11 cellular contexts compared by ENCODE assay signal in the genomic region with DNA sequence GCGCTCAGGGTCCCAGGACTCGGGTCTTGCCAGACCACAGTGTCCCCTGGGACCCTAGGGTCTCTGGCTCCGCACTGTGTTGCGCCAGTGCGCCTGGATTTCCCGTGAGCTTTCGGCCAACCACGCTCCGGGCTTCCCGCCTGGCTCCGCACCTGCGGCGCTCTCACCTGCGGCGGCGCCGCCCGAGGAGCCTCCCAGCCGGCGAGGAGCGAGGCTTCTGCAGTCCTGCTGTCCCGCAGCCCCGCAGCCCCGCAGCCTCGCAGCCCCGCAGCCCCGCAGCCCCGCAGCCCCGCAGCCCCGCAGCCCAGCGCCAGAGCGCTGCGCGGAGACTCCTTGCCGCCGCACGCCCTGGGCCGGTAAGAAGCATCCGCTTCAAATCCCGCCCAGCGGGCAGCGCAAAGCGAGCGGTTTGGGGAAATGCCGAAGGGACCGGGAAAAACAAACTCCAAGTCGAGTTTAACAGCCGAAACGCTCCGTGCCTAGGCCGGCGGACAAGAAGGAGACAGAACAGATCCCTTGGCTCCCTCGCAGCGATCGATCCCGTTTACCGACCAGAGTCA. TPM values are rescaled to one million over a fixed set of nuclear protein-coding genes. Genes with fewer than 3 reads are reported as not detected.
A peak's percentile ranks its signal among the peaks of the same experiment; 100 is the strongest.
DNase-seq lines count a peak whose midpoint lies in the region; ATAC-seq, FAIRE-seq and TF ChIP-seq lines count a peak whose summit lies in the region.
"Had no signal": no experiment of that assay in that cellular context is flagged by ENCODE, and none has a peak within 500 bp of the region (broad histone marks: within the 10 kb centered on the region; RNA-seq: fewer than 3 reads in every experiment).

No MANE protein-coding gene starts in this region.

- H3K27ac Mint-ChIP-seq in brain: peak overlapping the region in 1 of 5 experiments; percentile 89
- H3K27ac Mint-ChIP-seq: activated T-helper 1 cell treated with anti-CD3 and anti-CD28 coated beads, Interleukin-12 subunit alpha, Interleukin-12 subunit beta, Interleukin-2, Interleukin-4 antibody, amounts not matched to agents 30 ng/mL and 10 ng/mL and 1 ng/mL, durations not matched to agents 14 hours and 24 hours and 36 hours had no signal

- H3K4me3 ChIP-seq in ACC112 (ENCODE audit: low read depth, low read length) (peak overlapping the region; percentile 76), neural cell (ENCODE audit: low read length) (peak overlapping the region; percentile 59), pancreas (peak overlapping the region in 2 of 4 donors; percentile 22 to 25)
- H3K4me3 ChIP-seq: lung had no signal

- FAIRE-seq in pancreas (lab: Jason Lieb, UNC): no peak

- H3K4me1 Mint-ChIP-seq in brain: peaks cover 44% of the 10 kb centered on the region

- TF ChIP-seq EP300 in neural cell (conservative IDR thresholded peaks at IDR 0.05; ENCODE audit: poor library complexity, severe bottlenecking): no peak

- no peaks in the 10 kb centered on the region for H3K36me3 ChIP-seq in ACC112 (ENCODE audit: insufficient read depth, low read length)
- no peaks in the 10 kb centered on the region for H3K36me3 ChIP-seq in neural cell (ENCODE audit: insufficient read depth, low read length)
- H3K36me3 ChIP-seq in pancreas: no peaks in the 10 kb centered on the region

- DNase-seq in EH (ENCODE audit: low read depth) (peak; percentile 62), pancreas (no peak)
- no peak for DNase-seq in activated CD4-positive, CD25-positive, alpha-beta regulatory T cell treated with anti-CD3 and anti-CD28 coated beads, Interleukin-2, amount 50 U/mL, for 72 hours
- DNase-seq: NCI-H1436 had no signal

- intact Hi-C loops in pancreas (cut with DNase I): no loop called here

- H3K79me2 ChIP-seq in ACC112 (ENCODE audit: control insufficient read depth, insufficient read depth, low read length, unreplicated experiment): no peaks in the 10 kb centered on the region
- no peaks in the 10 kb centered on the region for H3K79me2 ChIP-seq in neural cell (replicated peaks; ENCODE audit: insufficient read depth, low read length)

- H3K9me3 ChIP-seq in neural cell (ENCODE audit: low read length) (no peaks in the 10 kb centered on the region), pancreas (no peaks in the 10 kb centered on the region)

- ATAC-seq in pancreas (no peak), GM19351 (IDR thresholded peaks at IDR 0.05; ENCODE audit: unreplicated experiment) (no peak), HG02610 (IDR thresholded peaks at IDR 0.05; ENCODE audit: unreplicated experiment) (no peak)

- no peaks in the 10 kb centered on the region for H3F3A ChIP-seq in neural cell (ENCODE audit: insufficient read depth, low read length, poor library complexity, severe bottlenecking)

- peaks cover 92% of the 10 kb centered on the region for H3K27me3 ChIP-seq in ACC112 (ENCODE audit: insufficient read depth, low read length)
- peaks cover 100% of the 10 kb centered on the region for H3K27me3 ChIP-seq in neural cell (ENCODE audit: insufficient read depth, low read depth, low read length)
- peaks cover 0 to 69% (median 18%) of the 10 kb centered on the region in 4 donors for H3K27me3 ChIP-seq in pancreas

- H3K27ac ChIP-seq in ACC112 (ENCODE audit: low read depth, low read length): no peak overlapping the region
- no peak overlapping the region for H3K27ac ChIP-seq in neural cell (ENCODE audit: low read length)
- H3K27ac ChIP-seq in pancreas: no peak overlapping the region

- no peak overlapping the region for H3K9ac ChIP-seq in neural cell (ENCODE audit: low read length)

- H3K4me1 ChIP-seq in ACC112 (ENCODE audit: control insufficient read depth, insufficient read depth, low read length, unreplicated experiment) (peaks cover 6% of the 10 kb centered on the region), pancreas (peaks cover 0 to 18% (median 6%) of the 10 kb centered on the region in 3 donors)

- H3K36me3 Mint-ChIP-seq in brain: no peaks in the 10 kb centered on the region

- 7 to 10% methylated on average over 36 to 57 of the region's 57 CpGs for WGBS in pancreas, 2 donors

- TF ChIP-seq RAD21 in neural cell (conservative IDR thresholded peaks at IDR 0.05): no peak

- H3K9me3 Mint-ChIP-seq in brain: peaks cover 0 to 12% (median 8%) of the 10 kb centered on the region in 5 experiments
- H3K9me3 Mint-ChIP-seq: activated T-helper 1 cell treated with anti-CD3 and anti-CD28 coated beads, Interleukin-12 subunit alpha, Interleukin-12 subunit beta, Interleukin-2, Interleukin-4 antibody, amounts not matched to agents 30 ng/mL and 10 ng/mL and 1 ng/mL, durations not matched to agents 14 hours and 24 hours and 36 hours had no signal

- H3K9me2 ChIP-seq in neural cell (ENCODE audit: insufficient read depth, low read length): no peaks in the 10 kb centered on the region

- peak overlapping the region; percentile 3 for H2AFZ ChIP-seq in ACC112 (ENCODE audit: low read length, unreplicated experiment)
- H2AFZ ChIP-seq in neural cell (ENCODE audit: low read depth, low read length): no peak overlapping the region

- TF ChIP-seq CTCF in brain (conservative IDR thresholded peaks at IDR 0.05): no peak
- TF ChIP-seq CTCF in neural cell (IDR thresholded peaks at IDR 0.05; ENCODE audit: poor library complexity, severe bottlenecking): no peak
- no peak for TF ChIP-seq CTCF in pancreas (IDR thresholded peaks at IDR 0.05)

- H3K4me3 Mint-ChIP-seq in brain: peak overlapping the region; percentile 78 to 87 (median 80)
- H3K4me3 Mint-ChIP-seq: activated T-helper 1 cell treated with anti-CD3 and anti-CD28 coated beads, Interleukin-12 subunit alpha, Interleukin-12 subunit beta, Interleukin-2, Interleukin-4 antibody, amounts not matched to agents 30 ng/mL and 10 ng/mL and 1 ng/mL, durations not matched to agents 14 hours and 24 hours and 36 hours had no signal

- H3K27me3 Mint-ChIP-seq in brain: peaks cover 100% of the 10 kb centered on the region

- H3K4me2 ChIP-seq in neural cell (ENCODE audit: low read length): no peak overlapping the region

- no peaks in the 10 kb centered on the region for H4K20me1 ChIP-seq in neural cell (ENCODE audit: insufficient read depth)

TF ChIP-seq in neural cell, 6 proteins besides CTCF, POLR2A, EP300 and RAD21:
- peak; percentile 94 for TF ChIP-seq EZH2 (IDR thresholded peaks at IDR 0.05; ENCODE audit: borderline replicate concordance, insufficient read depth, low read length, poor library complexity, severe bottlenecking)
- peak; percentile 46 for TF ChIP-seq POLR2AphosphoS5 (IDR thresholded peaks at IDR 0.05)
- TF ChIP-seq, protein P1, sequence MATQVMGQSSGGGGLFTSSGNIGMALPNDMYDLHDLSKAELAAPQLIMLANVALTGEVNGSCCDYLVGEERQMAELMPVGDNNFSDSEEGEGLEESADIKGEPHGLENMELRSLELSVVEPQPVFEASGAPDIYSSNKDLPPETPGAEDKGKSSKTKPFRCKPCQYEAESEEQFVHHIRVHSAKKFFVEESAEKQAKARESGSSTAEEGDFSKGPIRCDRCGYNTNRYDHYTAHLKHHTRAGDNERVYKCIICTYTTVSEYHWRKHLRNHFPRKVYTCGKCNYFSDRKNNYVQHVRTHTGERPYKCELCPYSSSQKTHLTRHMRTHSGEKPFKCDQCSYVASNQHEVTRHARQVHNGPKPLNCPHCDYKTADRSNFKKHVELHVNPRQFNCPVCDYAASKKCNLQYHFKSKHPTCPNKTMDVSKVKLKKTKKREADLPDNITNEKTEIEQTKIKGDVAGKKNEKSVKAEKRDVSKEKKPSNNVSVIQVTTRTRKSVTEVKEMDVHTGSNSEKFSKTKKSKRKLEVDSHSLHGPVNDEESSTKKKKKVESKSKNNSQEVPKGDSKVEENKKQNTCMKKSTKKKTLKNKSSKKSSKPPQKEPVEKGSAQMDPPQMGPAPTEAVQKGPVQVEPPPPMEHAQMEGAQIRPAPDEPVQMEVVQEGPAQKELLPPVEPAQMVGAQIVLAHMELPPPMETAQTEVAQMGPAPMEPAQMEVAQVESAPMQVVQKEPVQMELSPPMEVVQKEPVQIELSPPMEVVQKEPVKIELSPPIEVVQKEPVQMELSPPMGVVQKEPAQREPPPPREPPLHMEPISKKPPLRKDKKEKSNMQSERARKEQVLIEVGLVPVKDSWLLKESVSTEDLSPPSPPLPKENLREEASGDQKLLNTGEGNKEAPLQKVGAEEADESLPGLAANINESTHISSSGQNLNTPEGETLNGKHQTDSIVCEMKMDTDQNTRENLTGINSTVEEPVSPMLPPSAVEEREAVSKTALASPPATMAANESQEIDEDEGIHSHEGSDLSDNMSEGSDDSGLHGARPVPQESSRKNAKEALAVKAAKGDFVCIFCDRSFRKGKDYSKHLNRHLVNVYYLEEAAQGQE (IDR thresholded peaks at IDR 0.05; ENCODE audit: borderline replicate concordance): no peak

RNA-seq across cellular contexts. Expression of a gene that starts 0.9 kb away (rescaled TPM):
- polyA plus RNA-seq in brain (ENCODE audit: insufficient read depth, low read depth, low replicate concordance) (0.19 TPM), neural cell (not detected in 2 replicates), pancreas (under 1 TPM in 1 of 2 donors, not detected in 1; 0.02 TPM)
- 0.12 TPM in 1 of 2 replicates, not detected in the other for polyA minus RNA-seq in neural cell
- under 1 TPM in 2 of 6 donors, not detected in 4; 0.03 to 0.04 TPM for total RNA-seq in pancreas
- total RNA-seq: activated T-helper 1 cell treated with anti-CD3 and anti-CD28 coated beads, Interleukin-12 subunit alpha, Interleukin-12 subunit beta, Interleukin-2, Interleukin-4 antibody, amounts not matched to agents 30 ng/mL and 10 ng/mL and 1 ng/mL, durations not matched to agents 14 hours and 24 hours and 36 hours had no signal
